9 cellular contexts compared by ENCODE assay signal in genomic region chr11:69437001-69437875, GRCh38. TPM values are rescaled to one million over a fixed set of nuclear protein-coding genes. Genes with fewer than 3 reads are reported as not detected.
DNase-seq lines count a peak whose midpoint lies in the region; ATAC-seq and TF ChIP-seq lines count a peak whose summit lies in the region.
"Had no signal": no experiment of that assay in that cellular context is flagged by ENCODE, and none has a peak within 500 bp of the region (broad histone marks: within the 10 kb centered on the region; RNA-seq: fewer than 3 reads in every experiment).

No MANE protein-coding gene starts in this region.

- no peak overlapping the region for H3K4me3 ChIP-seq in GM23338

- H3K27me3 Mint-ChIP-seq in GM23338 (ENCODE audit: insufficient read depth, low read depth, poor library complexity) = peaks cover 35% of the 10 kb centered on the region

- peaks cover 49% of the 10 kb centered on the region for H3K4me1 Mint-ChIP-seq in GM23338

- no peak overlapping the region for H3K4me3 Mint-ChIP-seq in GM23338
- H3K4me3 Mint-ChIP-seq: activated T-helper 1 cell treated with anti-CD3 and anti-CD28 coated beads, Interleukin-12 subunit alpha, Interleukin-12 subunit beta, Interleukin-2, Interleukin-4 antibody, amounts not matched to agents 30 ng/mL and 10 ng/mL and 1 ng/mL, durations not matched to agents 14 hours and 24 hours and 36 hours had no signal

- peaks cover 11% of the 10 kb centered on the region for H3K9me2 ChIP-seq in GM23338 (ENCODE audit: insufficient read depth)

- no peaks in the 10 kb centered on the region for H4K20me1 ChIP-seq in GM23338 (replicated peaks; ENCODE audit: insufficient read depth)

- no peak overlapping the region for H3K4me2 ChIP-seq in GM23338

- no peak overlapping the region for H3K27ac Mint-ChIP-seq in GM23338
- H3K27ac Mint-ChIP-seq: activated T-helper 1 cell treated with anti-CD3 and anti-CD28 coated beads, Interleukin-12 subunit alpha, Interleukin-12 subunit beta, Interleukin-2, Interleukin-4 antibody, amounts not matched to agents 30 ng/mL and 10 ng/mL and 1 ng/mL, durations not matched to agents 14 hours and 24 hours and 36 hours had no signal

- TF ChIP-seq CTCF in GM23338 (conservative IDR thresholded peaks at IDR 0.05; ENCODE audit: low read depth in 2 of 2) = 0 out of 4 replicates have a peak, but pooled peaks of 1 of the 2 experiments have one; percentile 8

- H3K79me2 ChIP-seq in GM23338 (replicated peaks; ENCODE audit: insufficient read depth) = no peaks in the 10 kb centered on the region

- no peaks in the 10 kb centered on the region for H3K36me3 ChIP-seq in GM23338 (ENCODE audit: insufficient read depth)

- peaks cover 24% of the 10 kb centered on the region for H3K4me1 ChIP-seq in GM23338 (ENCODE audit: insufficient read depth)

- peak; percentile 55 for DNase-seq in GM23338 (ENCODE audit: low spot score)
- peak; percentile 61 for DNase-seq in RPMI7951 (ENCODE audit: low read depth)
- peak; percentile 85 for DNase-seq in iPS-NIHi7 (ENCODE audit: extremely low spot score)
- DNase-seq in posterior vena cava (ENCODE audit: low spot score) = peak; percentile 45
- DNase-seq in NCI-H2029 (lab: John Stamatoyannopoulos, UW) = no peak
- DNase-seq in NCI-H748 (lab: John Stamatoyannopoulos, UW; ENCODE audit: unreplicated experiment) = no peak
- DNase-seq in NCI-H526 treated with DMSO at 0.1 percent for 48 hours (lab: John Stamatoyannopoulos, UW) = no peak

- 0 out of 2 replicates have a peak, but pooled peaks cover 2% of the 10 kb centered on the region for H3F3A ChIP-seq in GM23338 (replicated peaks; ENCODE audit: low read depth)

- peaks cover 3% of the 10 kb centered on the region for H3K9me3 Mint-ChIP-seq in GM23338
- H3K9me3 Mint-ChIP-seq: activated T-helper 1 cell treated with anti-CD3 and anti-CD28 coated beads, Interleukin-12 subunit alpha, Interleukin-12 subunit beta, Interleukin-2, Interleukin-4 antibody, amounts not matched to agents 30 ng/mL and 10 ng/mL and 1 ng/mL, durations not matched to agents 14 hours and 24 hours and 36 hours had no signal

- intact Hi-C loops in posterior vena cava (cut with DNase I) = no loop called here

- H3K27me3 ChIP-seq in GM23338 (ENCODE audit: insufficient read depth) = no peaks in the 10 kb centered on the region

- no peak overlapping the region for H3K27ac ChIP-seq in GM23338 (ENCODE audit: low read depth)

- H3K36me3 Mint-ChIP-seq in GM23338 (ENCODE audit: low read depth) = no peaks in the 10 kb centered on the region; the same call in 1 of the 3 replicates

- ATAC-seq in GM23338 = peak; percentile 47
- ATAC-seq in GM19324 (IDR thresholded peaks at IDR 0.05; ENCODE audit: low FRiP score, unreplicated experiment) = no peak

- H2AFZ ChIP-seq in GM23338 = no peak overlapping the region

TF ChIP-seq in GM23338, 12 proteins besides CTCF, POLR2A, EP300 and RAD21:
- no peak for TF ChIP-seq CREB1 (CRISPR knock-in tag; IDR thresholded peaks at IDR 0.05; ENCODE audit: low read depth)
- TF ChIP-seq ZNF114 (CRISPR knock-in tag; IDR thresholded peaks at IDR 0.05) = no peak
- TF ChIP-seq REST (IDR thresholded peaks at IDR 0.05; ENCODE audit: unreplicated experiment) = no peak
- TF ChIP-seq EZH2 (IDR thresholded peaks at IDR 0.05; ENCODE audit: low read depth, unreplicated experiment) = no peak
- no peak for TF ChIP-seq EZH2phosphoT487 (IDR thresholded peaks at IDR 0.05; ENCODE audit: unreplicated experiment)
- TF ChIP-seq STAT1 (IDR thresholded peaks at IDR 0.05; ENCODE audit: unreplicated experiment) = no peak
- no peak for TF ChIP-seq POLR2AphosphoS5 (IDR thresholded peaks at IDR 0.05; ENCODE audit: low read depth)
- no peak for TF ChIP-seq JUNB (IDR thresholded peaks at IDR 0.05; ENCODE audit: unreplicated experiment)
- TF ChIP-seq ETS1 (IDR thresholded peaks at IDR 0.05) = no peak
- TF ChIP-seq NANOG (IDR thresholded peaks at IDR 0.05; ENCODE audit: borderline replicate concordance) = no peak
TF ChIP-seq in GM23338: peak in this region for 0.

RNA-seq across cellular contexts. Expression of gene LINC01488, which starts 44.2 kb away (rescaled TPM):
- total RNA-seq in GM23338 (2014; rRNA removed; shearing (Covaris generic)) = not detected in 2 replicates
- not detected in 2 replicates for polyA plus RNA-seq in GM23338 (2016; fragmentation: Nextera tagmentation; extraction: Ambion mirVana)
- total RNA-seq in RPMI7951 (2014; rRNA removed; shearing (Covaris generic)) = not detected in 2 replicates
- total RNA-seq in posterior vena cava = not detected
- total RNA-seq: activated T-helper 1 cell treated with anti-CD3 and anti-CD28 coated beads, Interleukin-12 subunit alpha, Interleukin-12 subunit beta, Interleukin-2, Interleukin-4 antibody, amounts not matched to agents 30 ng/mL and 10 ng/mL and 1 ng/mL, durations not matched to agents 14 hours and 24 hours and 36 hours had no signal

Comparison
In these comparisons a context has a peak if more than half of its experiments do, and no peak if none do; other contexts are left out.
1. DNase-seq: peak in GM23338 (single experiment), RPMI7951 (single experiment), iPS-NIHi7 (single experiment) and posterior vena cava (single experiment); none in NCI-H2029 (single experiment), NCI-H748 (single experiment) and NCI-H526 treated with DMSO at 0.1 percent for 48 hours (single experiment).